ENCODE assay signal across 8 cellular contexts in the genomic region with DNA sequence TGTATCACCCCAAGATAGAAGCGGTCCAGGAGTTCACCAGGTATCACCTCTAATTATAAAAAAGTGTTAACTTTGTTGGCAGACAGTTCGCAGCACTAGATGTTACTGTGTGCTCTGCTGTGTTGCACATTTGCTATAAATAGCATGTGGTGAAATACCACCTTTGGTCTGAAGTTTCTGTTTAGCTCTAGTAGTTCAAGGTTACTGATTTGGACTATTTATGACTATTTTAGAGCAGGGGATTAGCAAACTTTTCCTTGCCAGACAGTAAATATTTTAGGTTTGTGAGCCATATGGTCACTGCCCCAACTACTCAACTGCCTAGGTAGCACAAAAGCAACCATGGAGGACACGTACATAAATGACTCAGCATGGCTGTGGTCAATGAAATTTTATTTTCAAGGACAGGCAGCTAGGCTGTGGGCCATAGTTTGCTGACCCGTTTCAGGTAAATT.
DNase-seq lines count a peak whose midpoint lies in the region; ATAC-seq and TF ChIP-seq lines count a peak whose summit lies in the region.

No MANE protein-coding gene starts in this region.

- ATAC-seq in GM21381 (IDR thresholded peaks at IDR 0.05; ENCODE audit: unreplicated experiment): peak; percentile 86
- peak; percentile 92 for ATAC-seq in HG03558 (IDR thresholded peaks at IDR 0.05; ENCODE audit: extremely low read depth, unreplicated experiment)

- H3K27me3 ChIP-seq in GM06990 (replicated peaks; ENCODE audit: control insufficient read depth, insufficient read depth, low read length): no peaks in the 10 kb centered on the region

- DNase-seq in GM06990 (ENCODE audit: extremely low read depth, insufficient read length) (peak; percentile 68), fibroblast of mammary gland (ENCODE audit: low read depth) (peak; percentile 44), head of caudate nucleus (no peak), DMS153 (lab: John Stamatoyannopoulos, UW) (no peak), T-helper 9 cell (no peak), DMS 273 (lab: John Stamatoyannopoulos, UW; ENCODE audit: unreplicated experiment) (no peak)

- intact Hi-C loops in head of caudate nucleus (cut with DNase I): no loop called here

- no peak for TF ChIP-seq CTCF in GM06990 (IDR thresholded peaks at IDR 0.05; ENCODE audit: insufficient read depth, low read length, poor library complexity, severe bottlenecking)
- TF ChIP-seq CTCF in fibroblast of mammary gland (conservative IDR thresholded peaks at IDR 0.05; ENCODE audit: control insufficient read depth, insufficient read depth, low read depth, low read length): no peak

- H3K36me3 ChIP-seq in GM06990 (ENCODE audit: control insufficient read depth, insufficient read depth, low read length): no peaks in the 10 kb centered on the region; the same call in none of the 2 replicates

- H3K4me3 ChIP-seq in GM06990 (replicated peaks; ENCODE audit: low read depth, low read length) (no peak overlapping the region), fibroblast of mammary gland (ENCODE audit: control insufficient read depth, low read depth, low read length) (no peak overlapping the region)

Comparison
In these comparisons a context has a peak if more than half of its experiments do, and no peak if none do; other contexts are left out.
1. DNase-seq: peak in GM06990 (single experiment) and fibroblast of mammary gland (single experiment); none in head of caudate nucleus (0 of 42), DMS153 (single experiment), T-helper 9 cell (single experiment) and DMS 273 (single experiment).